Comparison of ENCODE assay signal across 8 cellular contexts in genomic region chr6:103507052-103507451, GRCh38.
"Had no signal": no experiment of that assay in that cellular context is flagged by ENCODE, and none has a peak within 500 bp of the region (broad histone marks: within the 10 kb centered on the region; RNA-seq: fewer than 3 reads in every experiment).

No MANE protein-coding gene starts in this region.

- FAIRE-seq: HepG2, HTR-8/SVneo, K562 had no signal

- H3K4me2 ChIP-seq: KMS-11 had no signal

- H3K27ac ChIP-seq: HL-60, KMS-11 had no signal

- ATAC-seq: HepG2, K562 had no signal

- DNase-seq: IMR-90, KBM-7, KG1 had no signal

- H3K4me3 ChIP-seq: K562 had no signal
